Comparison of ENCODE assay signal across 8 cellular contexts in genomic region chr1:205592443-205593003, GRCh38. TPM values are rescaled to one million over a fixed set of nuclear protein-coding genes. Genes with fewer than 3 reads are reported as not detected.
DNase-seq lines count a peak whose midpoint lies in the region; ATAC-seq, FAIRE-seq and TF ChIP-seq lines count a peak whose summit lies in the region.
"Had no signal": no experiment of that assay in that cellular context is flagged by ENCODE, and none has a peak within 500 bp of the region (broad histone marks: within the 10 kb centered on the region; RNA-seq: fewer than 3 reads in every experiment).

No MANE protein-coding gene starts in this region.

- TF ChIP-seq CTCF in Calu3 (IDR thresholded peaks at IDR 0.05; ENCODE audit: unreplicated experiment): no peak
- no peak for TF ChIP-seq CTCF in chondrocyte (IDR thresholded peaks at IDR 0.05)
- TF ChIP-seq CTCF in pancreas (IDR thresholded peaks at IDR 0.05): no peak
- TF ChIP-seq CTCF in body of pancreas (IDR thresholded peaks at IDR 0.05): no peak

- intact Hi-C loops in Calu3 (cut with micrococcal nuclease; ENCODE audit: unreplicated experiment) (loop anchor here (1.0 to 5.0 kb wide), 2 partner anchors 65 to 119 kb away; no protein-coding TSS in a partner anchor), pancreas (cut with DNase I) (loop anchor here in 1 of 3 donors (5.0 kb wide), 1 partner anchor 40 kb away; the partner anchor contains the start of gene ELK4), body of pancreas (cut with DNase I) (loop anchor here (2.0 to 10.0 kb wide), 2 partner anchors 62 to 122 kb away; no protein-coding TSS in a partner anchor)

- H3K36me3 Mint-ChIP-seq in Calu3 (ENCODE audit: insufficient read depth, unreplicated experiment) (peaks cover 45% of the 10 kb centered on the region), chondrocyte (ENCODE audit: low read depth) (peaks cover 1% of the 10 kb centered on the region)

- CTCF ChIA-PET in Calu3 (lab: Charles Lee): interaction anchor here (0.6 to 5.5 kb wide), 15 partner anchors 9 to 152 kb away, joined by 3 to 146 read pairs (median 5); partner anchors contain the start of gene ELK4

- no peak overlapping the region for H3K27ac ChIP-seq in HUES48 (ENCODE audit: low read depth, low read length)
- peak overlapping the region in 3 of 4 donors; percentile 3 to 64 (median 50) for H3K27ac ChIP-seq in pancreas
- peak overlapping the region in 2 of 4 donors; percentile 54 to 80 for H3K27ac ChIP-seq in body of pancreas
- H3K27ac ChIP-seq: tibial artery had no signal

- FAIRE-seq in pancreas (lab: Jason Lieb, UNC): no peak

- H3K27ac Mint-ChIP-seq in Calu3 (ENCODE audit: unreplicated experiment) (peak overlapping the region; percentile 34), chondrocyte (ENCODE audit: unreplicated experiment) (no peak overlapping the region)

- H3K9me3 ChIP-seq in HUES48 (ENCODE audit: control insufficient read depth, insufficient read depth, low read length) (no peaks in the 10 kb centered on the region), pancreas (no peaks in the 10 kb centered on the region), body of pancreas (no peaks in the 10 kb centered on the region)
- H3K9me3 ChIP-seq: tibial artery had no signal

- no peak for TF ChIP-seq POLR2A in body of pancreas (IDR thresholded peaks at IDR 0.05)

- 64 to 71% methylated on average over 14 of the region's 14 CpGs for WGBS in pancreas, 2 donors
- WGBS in body of pancreas, 2 donors: 56 to 63% methylated on average over 9 to 14 of the region's 14 CpGs

- H3K27me3 Mint-ChIP-seq in Calu3 (ENCODE audit: unreplicated experiment) (no peaks in the 10 kb centered on the region), chondrocyte (ENCODE audit: low read depth) (no peaks in the 10 kb centered on the region)

- peaks cover 4% of the 10 kb centered on the region; the same call in 1 of the 2 replicates for H3K4me1 ChIP-seq in HUES48 (ENCODE audit: control insufficient read depth, insufficient read depth, low read length)
- H3K4me1 ChIP-seq in pancreas: no peaks in the 10 kb centered on the region
- peaks cover 28% of the 10 kb centered on the region for H3K4me1 ChIP-seq in body of pancreas

- no peaks in the 10 kb centered on the region for H3K27me3 ChIP-seq in HUES48 (ENCODE audit: control insufficient read depth, insufficient read depth, low read length)
- H3K27me3 ChIP-seq in pancreas: no peaks in the 10 kb centered on the region
- no peaks in the 10 kb centered on the region for H3K27me3 ChIP-seq in body of pancreas
- H3K27me3 ChIP-seq: tibial artery had no signal

- H3K4me1 Mint-ChIP-seq in Calu3 (ENCODE audit: low read depth, unreplicated experiment) (peaks cover 42% of the 10 kb centered on the region), chondrocyte (ENCODE audit: low read depth) (peaks cover 6% of the 10 kb centered on the region)

- H3K4me3 Mint-ChIP-seq in Calu3 (ENCODE audit: low read depth, unreplicated experiment) (peak overlapping the region; percentile 67), chondrocyte (ENCODE audit: unreplicated experiment) (no peak overlapping the region)

- no peak overlapping the region for H3K9ac ChIP-seq in HUES48 (ENCODE audit: low read depth, low read length)

- no peaks in the 10 kb centered on the region for H3K36me3 ChIP-seq in HUES48 (ENCODE audit: control insufficient read depth, insufficient read depth, low read length)
- H3K36me3 ChIP-seq in pancreas: no peaks in the 10 kb centered on the region
- H3K36me3 ChIP-seq in body of pancreas (replicated peaks in 1 of 2; ENCODE audit: insufficient read depth in 1 of 2, low read depth in 2 of 2): no peaks in the 10 kb centered on the region
- H3K36me3 ChIP-seq: tibial artery had no signal

- peak in 2 of 4 donors; percentile 3 to 8 for ATAC-seq in pancreas
- ATAC-seq in body of pancreas: no peak

- no peaks in the 10 kb centered on the region for H3K9me3 Mint-ChIP-seq in Calu3 (ENCODE audit: low read depth, unreplicated experiment)
- no peaks in the 10 kb centered on the region for H3K9me3 Mint-ChIP-seq in chondrocyte (ENCODE audit: low read depth)

- H3K4me3 ChIP-seq in HUES48 (ENCODE audit: low read depth, low read length): peak overlapping the region; percentile 59; the same call in 1 of the 2 replicates
- peak overlapping the region in 2 of 4 donors; percentile 22 to 43 for H3K4me3 ChIP-seq in pancreas
- no peak overlapping the region for H3K4me3 ChIP-seq in body of pancreas

- BruUV-seq in Calu3 (replicated peaks; lab: Mats Ljungman, UMichigan): TSS peak; percentile 71

- DNase-seq in Calu3 (no peak), chondrocyte (ENCODE audit: low spot score) (peak; percentile 34), pancreas (peak in 1 of 6 donors; percentile 17), DMS153 (lab: John Stamatoyannopoulos, UW) (no peak), body of pancreas (no peak), NCI-H1694 (lab: John Stamatoyannopoulos, UW) (no peak)

RNA-seq across cellular contexts. Expression of gene ELK4, which starts 39.3 kb away (rescaled TPM):
- total RNA-seq in Calu3 (2022): 110 and 122 TPM in 2 replicates
- 33.0 to 37.2 TPM (median 35.6 TPM) in 3 replicates for total RNA-seq in chondrocyte
- total RNA-seq in pancreas: 10 to 100 TPM; 18.5 to 42.7 (median 26.6) TPM
- polyA plus RNA-seq in pancreas: 1 to 10 TPM; 5.7 to 7.2 TPM
- total RNA-seq in body of pancreas: 10 to 100 TPM; 16.6 to 17.8 TPM
